Comparison of ENCODE assay signal across 8 cellular contexts in the genomic region with DNA sequence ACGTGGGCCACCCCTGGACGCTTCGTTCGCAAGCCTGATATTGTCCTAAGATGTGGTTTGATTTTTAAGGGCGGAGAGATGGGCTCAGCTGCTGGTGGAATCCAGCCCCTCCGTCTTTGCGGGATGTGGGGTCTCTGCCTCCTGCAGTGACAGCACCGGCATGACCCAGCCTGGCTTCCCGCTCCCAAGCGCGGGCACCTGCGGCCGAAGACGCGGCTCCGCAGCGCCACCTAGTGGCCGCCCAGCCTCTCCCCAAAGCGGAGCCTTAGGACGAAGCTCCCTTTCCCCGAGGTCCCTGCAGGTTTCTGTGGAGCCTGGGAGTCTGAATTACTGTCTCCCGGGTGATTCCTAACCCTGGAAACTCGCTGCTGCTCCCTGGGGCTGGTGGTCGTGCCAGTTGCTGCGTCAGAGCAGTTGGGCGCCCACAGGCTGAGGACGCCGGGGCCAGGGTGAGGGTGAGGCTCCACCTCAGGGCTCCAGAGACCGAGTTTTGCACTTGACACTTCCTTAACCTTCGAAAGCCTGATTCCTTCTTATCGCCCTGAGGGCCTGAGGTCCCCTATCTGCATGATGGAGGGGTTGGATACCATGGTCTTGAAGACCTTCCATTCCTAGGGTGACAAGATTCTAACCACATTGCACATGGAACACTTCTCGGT.
DNase-seq lines count a peak whose midpoint lies in the region; ATAC-seq and TF ChIP-seq lines count a peak whose summit lies in the region.

No MANE protein-coding gene starts in this region.

- ATAC-seq in HG02885 (IDR thresholded peaks at IDR 0.05; ENCODE audit: poor library complexity, unreplicated experiment): peak; percentile 84
- ATAC-seq in omental fat pad (ENCODE audit: low FRiP score): peak; percentile 46

- TF ChIP-seq POLR2A in uterus (IDR thresholded peaks at IDR 0.05): no peak

- H3K4me3 ChIP-seq in fibroblast of mammary gland (ENCODE audit: control insufficient read depth, low read depth, low read length): no peak overlapping the region
- no peak overlapping the region for H3K4me3 ChIP-seq in uterus

- H3K27ac ChIP-seq in uterus: no peak overlapping the region

- no peaks in the 10 kb centered on the region for H3K9me3 ChIP-seq in uterus

- H3K36me3 ChIP-seq in uterus: no peaks in the 10 kb centered on the region

- intact Hi-C loops in uterus (cut with DNase I; ENCODE audit: low total_unique reads): no loop called here

- H3K27me3 ChIP-seq in uterus: no peaks in the 10 kb centered on the region

- TF ChIP-seq CTCF in fibroblast of mammary gland (conservative IDR thresholded peaks at IDR 0.05; ENCODE audit: control insufficient read depth, insufficient read depth, low read depth, low read length) (peak; percentile 79), omental fat pad (IDR thresholded peaks at IDR 0.05) (peak in 1 of 3 donors; percentile 82), uterus (IDR thresholded peaks at IDR 0.05) (peak; percentile 77 to 91 (median 88))

- DNase-seq in NOMO-1 (lab: John Stamatoyannopoulos, UW; ENCODE audit: unreplicated experiment in 2 of 2) (peak; percentile 3 to 6), NOMO-1 treated with dmso at 0.1 percent for 144 hours (lab: John Stamatoyannopoulos, UW; ENCODE audit: unreplicated experiment) (no peak), NCI-H748 treated with DMSO at 0.1 percent for 48 hours (lab: John Stamatoyannopoulos, UW) (peak; percentile 3), activated T-cell treated with anti-CD3 and anti-CD28 coated beads for 48 hours (ENCODE audit: low read depth) (peak; percentile 66), fibroblast of mammary gland (ENCODE audit: low read depth) (peak; percentile 26), omental fat pad (ENCODE audit: low spot score) (no peak), uterus (peak; percentile 45 to 62)

- H3K4me1 ChIP-seq in uterus: no peaks in the 10 kb centered on the region

Comparison
In these comparisons a context has a peak if more than half of its experiments do, and no peak if none do; other contexts are left out.
1. DNase-seq: peak in NOMO-1 (2 of 2), NCI-H748 treated with DMSO at 0.1 percent for 48 hours (single experiment), activated T-cell treated with anti-CD3 and anti-CD28 coated beads for 48 hours (single experiment), fibroblast of mammary gland (single experiment) and uterus (2 of 2); none in NOMO-1 treated with dmso at 0.1 percent for 144 hours (single experiment) and omental fat pad (single experiment).